In genomic region chr2:58239243-58239642, GRCh38 we compare ENCODE assay signal across 11 cellular contexts. TPM values are rescaled to one million over a fixed set of nuclear protein-coding genes. Genes with fewer than 3 reads are reported as not detected.
A peak's percentile ranks its signal among the peaks of the same experiment; 100 is the strongest.
DNase-seq lines count a peak whose midpoint lies in the region; ATAC-seq, FAIRE-seq and TF ChIP-seq lines count a peak whose summit lies in the region.
"Had no signal": no experiment of that assay in that cellular context is flagged by ENCODE, and none has a peak within 500 bp of the region (broad histone marks: within the 10 kb centered on the region; RNA-seq: fewer than 3 reads in every experiment).

No MANE protein-coding gene starts in this region.

- no peaks in the 10 kb centered on the region for H3K9me2 ChIP-seq in SU-DHL-6 (replicated peaks; ENCODE audit: insufficient read depth, low read length)

- peak overlapping the region in 1 of 10 experiments; percentile 10; a peak in 3 of 20 replicates for H3K4me3 ChIP-seq in BLaER1 treated with 17β-estradiol and CSF1 and Interleukin-3, amounts not matched to agents 10 nM and 100 nM
- H3K4me3 ChIP-seq in SU-DHL-6 (ENCODE audit: insufficient read depth, low read length, poor library complexity, severe bottlenecking): peak overlapping the region; percentile 13
- no peak overlapping the region for H3K4me3 ChIP-seq in lower lobe of right lung
- H3K4me3 ChIP-seq: right atrium auricular region had no signal

- no peak for ATAC-seq in memory B cell (ENCODE audit: low read depth)
- ATAC-seq in lower lobe of right lung: no peak
- ATAC-seq in HG02763 (IDR thresholded peaks at IDR 0.05; ENCODE audit: unreplicated experiment): no peak

- peak overlapping the region in 9 of 11 experiments; percentile 22 to 95 (median 75); a peak in 16 of 22 replicates for H3K4me2 ChIP-seq in BLaER1 treated with 17β-estradiol and CSF1 and Interleukin-3, amounts not matched to agents 10 nM and 100 nM
- H3K4me2 ChIP-seq in SU-DHL-6 (ENCODE audit: low read depth, low read length, poor library complexity, severe bottlenecking): peak overlapping the region; percentile 89

- TF ChIP-seq CTCF in SU-DHL-6 (IDR thresholded peaks at IDR 0.05; ENCODE audit: insufficient read depth, low read length, poor library complexity, severe bottlenecking): no peak
- TF ChIP-seq CTCF in lower lobe of right lung (IDR thresholded peaks at IDR 0.05): no peak

- peaks cover 0 to 15% (median 6%) of the 10 kb centered on the region in 11 experiments; a peak in 9 of 22 replicates for H3K9me3 ChIP-seq in BLaER1 treated with 17β-estradiol and CSF1 and Interleukin-3, amounts not matched to agents 10 nM and 100 nM (replicated peaks in 1 of 11)
- H3K9me3 ChIP-seq in SU-DHL-6 (ENCODE audit: insufficient read depth, low read length): no peaks in the 10 kb centered on the region
- H3K9me3 ChIP-seq in lower lobe of right lung: no peaks in the 10 kb centered on the region
- H3K9me3 ChIP-seq: right atrium auricular region had no signal

- H4K20me1 ChIP-seq in BLaER1 treated with 17β-estradiol and CSF1 and Interleukin-3, amounts not matched to agents 10 nM and 100 nM: peaks cover 0 to 14% (median 0%) of the 10 kb centered on the region in 11 experiments; a peak in 3 of 22 replicates
- peaks cover 27% of the 10 kb centered on the region for H4K20me1 ChIP-seq in SU-DHL-6 (ENCODE audit: low read depth, low read length)

- no peaks in the 10 kb centered on the region for H3K27me3 ChIP-seq in BLaER1 treated with 17β-estradiol and CSF1 and Interleukin-3, amounts not matched to agents 10 nM and 100 nM
- H3K27me3 ChIP-seq in SU-DHL-6 (ENCODE audit: low read length) (no peaks in the 10 kb centered on the region), lower lobe of right lung (ENCODE audit: low read depth) (no peaks in the 10 kb centered on the region)
- H3K27me3 ChIP-seq: right atrium auricular region had no signal

- no peaks in the 10 kb centered on the region for H3K36me3 Mint-ChIP-seq in memory B cell

- no peak for TF ChIP-seq POLR2A in H54 (IDR thresholded peaks at IDR 0.05; ENCODE audit: low read depth, low read length)

- H3K4me1 ChIP-seq in BLaER1 treated with 17β-estradiol and CSF1 and Interleukin-3, amounts not matched to agents 10 nM and 100 nM: peaks cover 6 to 22% (median 15%) of the 10 kb centered on the region in 10 experiments
- H3K4me1 ChIP-seq in lower lobe of right lung: peaks cover 20% of the 10 kb centered on the region

- intact Hi-C loops in lower lobe of right lung (cut with DNase I): no loop called here

- DNase-seq in H54 (ENCODE audit: insufficient read length, low spot score) (no peak), memory B cell (ENCODE audit: low spot score in 2 of 2) (no peak), lower lobe of right lung (no peak), NCI-H2029 (lab: John Stamatoyannopoulos, UW) (no peak), DMS153 treated with DMSO at 0.1 percent for 48 hours (lab: John Stamatoyannopoulos, UW; ENCODE audit: unreplicated experiment) (no peak)
- DNase-seq: activated CD4-positive, alpha-beta memory T cell treated with anti-CD3 and anti-CD28 coated beads, Interleukin-2, amount 10 ng/mL, durations not matched to agents 7 days and 5 days had no signal

- H3K9me3 Mint-ChIP-seq in memory B cell: no peaks in the 10 kb centered on the region

- peaks cover 0 to 6% (median 0%) of the 10 kb centered on the region in 11 experiments; a peak in 3 of 22 replicates for H3K36me3 ChIP-seq in BLaER1 treated with 17β-estradiol and CSF1 and Interleukin-3, amounts not matched to agents 10 nM and 100 nM
- H3K36me3 ChIP-seq in SU-DHL-6 (ENCODE audit: low read length) (no peaks in the 10 kb centered on the region), lower lobe of right lung (no peaks in the 10 kb centered on the region)
- H3K36me3 ChIP-seq: right atrium auricular region had no signal

- peaks cover 40% of the 10 kb centered on the region for H3K4me1 Mint-ChIP-seq in memory B cell

- H3K9ac ChIP-seq in BLaER1 treated with 17β-estradiol and CSF1 and Interleukin-3, amounts not matched to agents 10 nM and 100 nM: no peak overlapping the region
- no peak overlapping the region for H3K9ac ChIP-seq in SU-DHL-6 (ENCODE audit: low read length)

- no peak overlapping the region for H2AFZ ChIP-seq in SU-DHL-6 (ENCODE audit: low read depth, low read length, severe bottlenecking)

- H3F3A ChIP-seq in SU-DHL-6 (ENCODE audit: insufficient read depth): peaks cover 14% of the 10 kb centered on the region

- H3K4me3 Mint-ChIP-seq in memory B cell: peak overlapping the region; percentile 30
- H3K4me3 Mint-ChIP-seq: activated CD4-positive, alpha-beta memory T cell treated with anti-CD3 and anti-CD28 coated beads, Interleukin-2, amount 10 ng/mL, durations not matched to agents 7 days and 5 days had no signal

- peak overlapping the region; percentile 63 for H3K27ac Mint-ChIP-seq in memory B cell
- H3K27ac Mint-ChIP-seq: activated CD4-positive, alpha-beta memory T cell treated with anti-CD3 and anti-CD28 coated beads, Interleukin-2, amount 10 ng/mL, durations not matched to agents 7 days and 5 days had no signal

- peak; percentile 11 for FAIRE-seq in H54 (lab: Jason Lieb, UNC)
- FAIRE-seq: colon had no signal

- H3K79me2 ChIP-seq in SU-DHL-6 (ENCODE audit: insufficient read depth, low read length): peaks cover 66% of the 10 kb centered on the region

- H3K27me3 Mint-ChIP-seq in memory B cell: no peaks in the 10 kb centered on the region
- H3K27me3 Mint-ChIP-seq: activated CD4-positive, alpha-beta memory T cell treated with anti-CD3 and anti-CD28 coated beads, Interleukin-2, amount 10 ng/mL, durations not matched to agents 7 days and 5 days had no signal

- no peak overlapping the region for H3K27ac ChIP-seq in BLaER1 treated with 17β-estradiol and CSF1 and Interleukin-3, amounts not matched to agents 10 nM and 100 nM
- H3K27ac ChIP-seq in SU-DHL-6 (ENCODE audit: low read depth, low read length): no peak overlapping the region
- H3K27ac ChIP-seq in lower lobe of right lung: no peak overlapping the region
- H3K27ac ChIP-seq: right atrium auricular region had no signal

RNA-seq across cellular contexts. Expression of gene FANCL, which starts 1.9 kb away (rescaled TPM):
- 23.7 TPM for total RNA-seq in lower lobe of right lung
